Comparison of ENCODE assay signal across 1 cellular context in the genomic region with DNA sequence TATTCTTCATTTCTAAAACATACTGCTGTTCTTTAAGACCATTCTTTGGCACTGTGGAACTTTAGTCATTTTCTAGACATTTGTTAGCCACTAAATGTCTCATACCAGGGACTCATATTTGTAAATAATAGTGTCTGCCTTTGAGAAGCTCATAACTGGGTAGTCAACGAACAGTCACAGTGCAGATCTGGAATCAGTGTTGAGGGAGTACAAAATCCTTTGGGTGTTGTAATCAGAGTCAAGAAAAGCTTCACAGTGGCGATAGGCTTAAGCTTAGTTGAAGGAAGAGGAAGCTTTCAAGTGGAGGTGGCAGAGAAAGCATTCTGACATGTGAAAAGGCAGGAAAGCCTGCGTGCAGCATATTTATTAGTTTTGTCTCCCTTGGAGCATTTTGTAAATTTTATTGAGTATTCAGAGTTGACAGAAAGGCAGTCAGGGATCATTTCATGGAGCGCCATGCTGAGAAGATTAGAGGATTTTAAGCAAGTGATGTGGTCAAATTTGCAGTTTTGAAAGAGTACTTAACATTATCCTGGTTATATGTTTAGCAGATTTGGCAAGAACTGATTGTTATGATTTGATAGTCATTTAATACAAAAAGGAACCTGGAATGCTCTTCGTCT.
TF ChIP-seq lines count a peak whose summit lies in the region.

No MANE protein-coding gene starts in this region.

TF ChIP-seq in HEK293, 187 proteins besides CTCF, POLR2A, EP300 and RAD21 (continued from another document):
- no peak; the same call in 1 of the 2 replicates for TF ChIP-seq ZBTB20 (tag by site-specific recombination; IDR thresholded peaks at IDR 0.05)
- TF ChIP-seq REPIN1 (tag by site-specific recombination; IDR thresholded peaks at IDR 0.05; ENCODE audit: low read depth): no peak
- TF ChIP-seq KLF9 (tag by site-specific recombination; IDR thresholded peaks at IDR 0.05; ENCODE audit: low read depth): no peak
- TF ChIP-seq ZNF791 (tag by site-specific recombination; IDR thresholded peaks at IDR 0.05): no peak
- TF ChIP-seq, protein P1, sequence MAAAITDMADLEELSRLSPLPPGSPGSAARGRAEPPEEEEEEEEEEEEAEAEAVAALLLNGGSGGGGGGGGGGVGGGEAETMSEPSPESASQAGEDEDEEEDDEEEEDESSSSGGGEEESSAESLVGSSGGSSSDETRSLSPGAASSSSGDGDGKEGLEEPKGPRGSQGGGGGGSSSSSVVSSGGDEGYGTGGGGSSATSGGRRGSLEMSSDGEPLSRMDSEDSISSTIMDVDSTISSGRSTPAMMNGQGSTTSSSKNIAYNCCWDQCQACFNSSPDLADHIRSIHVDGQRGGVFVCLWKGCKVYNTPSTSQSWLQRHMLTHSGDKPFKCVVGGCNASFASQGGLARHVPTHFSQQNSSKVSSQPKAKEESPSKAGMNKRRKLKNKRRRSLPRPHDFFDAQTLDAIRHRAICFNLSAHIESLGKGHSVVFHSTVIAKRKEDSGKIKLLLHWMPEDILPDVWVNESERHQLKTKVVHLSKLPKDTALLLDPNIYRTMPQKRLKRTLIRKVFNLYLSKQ (tag by site-specific recombination; IDR thresholded peaks at IDR 0.05; ENCODE audit: borderline replicate concordance): no peak
